ENCODE assay signal across 17 cellular contexts in genomic region chr15:79204886-79205285, GRCh38.
DNase-seq lines count a peak whose midpoint lies in the region; ATAC-seq and TF ChIP-seq lines count a peak whose summit lies in the region.
"Had no signal": no experiment of that assay in that cellular context is flagged by ENCODE, and none has a peak within 500 bp of the region (broad histone marks: within the 10 kb centered on the region; RNA-seq: fewer than 3 reads in every experiment).

No MANE protein-coding gene starts in this region.

- BruUV-seq in PC-9 (replicated peaks; lab: Mats Ljungman, UMichigan) = no TSS peak

- H3F3A ChIP-seq in PC-9 (ENCODE audit: insufficient read depth, low read depth) = no peaks in the 10 kb centered on the region

- H3K27me3 ChIP-seq in PC-9 (ENCODE audit: insufficient read depth, low read depth) = peaks cover 35% of the 10 kb centered on the region

- intact Hi-C loops in PC-9 (cut with micrococcal nuclease; ENCODE audit: unreplicated experiment) = no loop called here

- H3K4me3 ChIP-seq in PC-9 = no peak overlapping the region
- H3K4me3 ChIP-seq: GM12878, GM23248 had no signal

- H3K79me2 ChIP-seq in PC-9 (ENCODE audit: low read depth) = no peaks in the 10 kb centered on the region

- no peaks in the 10 kb centered on the region for H3K36me3 ChIP-seq in PC-9 (ENCODE audit: low read depth)

- CTCF ChIA-PET in PC-9 (lab: Charles Lee) = no interaction called here

- no peak overlapping the region for H2AFZ ChIP-seq in PC-9
- H2AFZ ChIP-seq: GM23248 had no signal

- no peak for TF ChIP-seq CTCF in PC-9 (conservative IDR thresholded peaks at IDR 0.05)

- H3K27ac ChIP-seq in PC-9 = no peak overlapping the region
- H3K27ac ChIP-seq: GM23248 had no signal

- H4K20me1 ChIP-seq in PC-9 (ENCODE audit: insufficient read depth) = no peaks in the 10 kb centered on the region

- H3K9me2 ChIP-seq in PC-9 (ENCODE audit: insufficient read depth) = no peaks in the 10 kb centered on the region

- peak overlapping the region; percentile 13; the same call in 1 of the 2 replicates for H3K4me2 ChIP-seq in PC-9

- no peak for ATAC-seq in HG03565 (IDR thresholded peaks at IDR 0.05; ENCODE audit: unreplicated experiment)
- ATAC-seq: GM12878 had no signal

- DNase-seq in ELF-1 (ENCODE audit: low read depth, low spot score) (peak; percentile 34), PC-9 (peak in 1 of 2 experiments; percentile 71), left kidney (ENCODE audit: low read depth, low spot score) (peak; percentile 29), islet precursor cell (no peak), NCI-H748 (lab: John Stamatoyannopoulos, UW; ENCODE audit: unreplicated experiment) (no peak)
- DNase-seq: C1 segment of cervical spinal cord; Calu3; CD4-positive, alpha-beta memory T cell; COR-L47; DMS53; DMS79 treated with DMSO at 0.1 percent for 48 hours; GDM1; GM23248; H7; HCEC 1CT had no signal

- 0 out of 2 replicates have a peak, but pooled peaks cover 4% of the 10 kb centered on the region for H3K4me1 ChIP-seq in PC-9 (replicated peaks; ENCODE audit: insufficient read depth)

- POLR2A ChIA-PET in PC-9 (lab: Charles Lee; ENCODE audit: unreplicated experiment) = no interaction called here

- H3K9me3 ChIP-seq in PC-9 (ENCODE audit: insufficient read depth, low read depth) = no peaks in the 10 kb centered on the region

Comparison
In these comparisons a context has a peak if more than half of its experiments do, and no peak if none do; other contexts are left out.
1. DNase-seq: peak in ELF-1 (single experiment) and left kidney (single experiment); none in islet precursor cell (single experiment) and NCI-H748 (single experiment).